Comparison of ENCODE assay signal across 1 cellular context in genomic region chr12:6613776-6614512, GRCh38.
TF ChIP-seq lines count a peak whose summit lies in the region.

No MANE protein-coding gene starts in this region.

TF ChIP-seq in HepG2, 621 proteins besides CTCF, POLR2A, EP300 and RAD21 (continued from another document and continues in another):
- TF ChIP-seq KIAA2018 (CRISPR knock-in tag; IDR thresholded peaks at IDR 0.05; ENCODE audit: borderline replicate concordance), result no peak
- no peak for TF ChIP-seq ZNF124 (CRISPR knock-in tag; IDR thresholded peaks at IDR 0.05)
- no peak for TF ChIP-seq HNRNPK (IDR thresholded peaks at IDR 0.05; ENCODE audit: low read depth, low read length, poor library complexity, severe bottlenecking)
- TF ChIP-seq SAP130 (CRISPR knock-in tag; IDR thresholded peaks at IDR 0.05; ENCODE audit: low read depth), result peak; percentile 53
- no peak for TF ChIP-seq ATF4 (CRISPR knock-in tag; IDR thresholded peaks at IDR 0.05)
- TF ChIP-seq ZBTB43 (CRISPR knock-in tag; conservative IDR thresholded peaks at IDR 0.05), result no peak
- TF ChIP-seq CENPT (CRISPR knock-in tag; IDR thresholded peaks at IDR 0.05; ENCODE audit: low read depth), result no peak
- no peak for TF ChIP-seq ATF1 (CRISPR knock-in tag; IDR thresholded peaks at IDR 0.05)
- TF ChIP-seq AGO2 (optimal IDR thresholded peaks at IDR 0.05; ENCODE audit: low read depth, low read length), result no peak
- TF ChIP-seq ZNF33A (CRISPR knock-in tag; IDR thresholded peaks at IDR 0.05; ENCODE audit: borderline replicate concordance), result no peak
- no peak for TF ChIP-seq ZNF629 (CRISPR knock-in tag; conservative IDR thresholded peaks at IDR 0.05)
- no peak for TF ChIP-seq MAFF (IDR thresholded peaks at IDR 0.05; ENCODE audit: low read depth, low read length)
- no peak for TF ChIP-seq ZNF460 (CRISPR knock-in tag; IDR thresholded peaks at IDR 0.05; ENCODE audit: borderline replicate concordance)
- no peak for TF ChIP-seq ZNF7 (CRISPR knock-in tag; IDR thresholded peaks at IDR 0.05)
- no peak for TF ChIP-seq FOXO1 (CRISPR knock-in tag; IDR thresholded peaks at IDR 0.05)
- TF ChIP-seq ZNF672 (CRISPR knock-in tag; IDR thresholded peaks at IDR 0.05), result no peak
- TF ChIP-seq ZNF639 (CRISPR knock-in tag; conservative IDR thresholded peaks at IDR 0.05), result no peak
- peak; percentile 16; the same call in 1 of the 2 replicates for TF ChIP-seq TBX3 (IDR thresholded peaks at IDR 0.05; ENCODE audit: borderline replicate concordance)
- TF ChIP-seq PLSCR1 (CRISPR knock-in tag; IDR thresholded peaks at IDR 0.05; ENCODE audit: borderline replicate concordance), result no peak
- TF ChIP-seq ZMAT3 (CRISPR knock-in tag; conservative IDR thresholded peaks at IDR 0.05), result no peak
- no peak for TF ChIP-seq TAF15 (IDR thresholded peaks at IDR 0.05; ENCODE audit: low read depth, low read length, poor library complexity, severe bottlenecking)
- no peak for TF ChIP-seq ZBTB2 (CRISPR knock-in tag; IDR thresholded peaks at IDR 0.05; ENCODE audit: low read depth)
- peak; percentile 67 for TF ChIP-seq RBFOX2 (IDR thresholded peaks at IDR 0.05; ENCODE audit: low read depth, low read length)
- no peak for TF ChIP-seq MEIS2 (CRISPR knock-in tag; IDR thresholded peaks at IDR 0.05)
- no peak for TF ChIP-seq FIP1L1 (IDR thresholded peaks at IDR 0.05; ENCODE audit: borderline replicate concordance, insufficient read depth, low read depth, low read length)
- no peak for TF ChIP-seq ZNF256 (CRISPR knock-in tag; conservative IDR thresholded peaks at IDR 0.05)
- TF ChIP-seq SKIL (CRISPR knock-in tag; IDR thresholded peaks at IDR 0.05; ENCODE audit: borderline replicate concordance), result peak; percentile 67; the same call in 1 of the 2 replicates
- no peak for TF ChIP-seq AGO1 (IDR thresholded peaks at IDR 0.05; ENCODE audit: low read depth, low read length, poor library complexity, severe bottlenecking)
- peak; percentile 64; the same call in 1 of the 2 replicates for TF ChIP-seq MAF1 (CRISPR knock-in tag; IDR thresholded peaks at IDR 0.05; ENCODE audit: borderline replicate concordance)
- TF ChIP-seq CBX5 (CRISPR knock-in tag; IDR thresholded peaks at IDR 0.05; ENCODE audit: borderline replicate concordance), result no peak
- TF ChIP-seq HOXA9 (CRISPR knock-in tag; IDR thresholded peaks at IDR 0.05; ENCODE audit: borderline replicate concordance), result no peak
- TF ChIP-seq ZNF484 (CRISPR knock-in tag; IDR thresholded peaks at IDR 0.05; ENCODE audit: borderline replicate concordance, low read depth), result no peak
- TF ChIP-seq KMT2A (CRISPR knock-in tag; IDR thresholded peaks at IDR 0.05), result no peak
- no peak for TF ChIP-seq SCMH1 (CRISPR knock-in tag; IDR thresholded peaks at IDR 0.05; ENCODE audit: borderline replicate concordance)
- TF ChIP-seq ASH2L (IDR thresholded peaks at IDR 0.05; ENCODE audit: insufficient read length, low read depth, low read length), result peak; percentile 54
- no peak for TF ChIP-seq GTF3A (CRISPR knock-in tag; conservative IDR thresholded peaks at IDR 0.05)
- no peak for TF ChIP-seq ZNF510 (CRISPR knock-in tag; IDR thresholded peaks at IDR 0.05; ENCODE audit: low read depth)
- TF ChIP-seq ZNF333 (CRISPR knock-in tag; IDR thresholded peaks at IDR 0.05; ENCODE audit: borderline replicate concordance), result 0 out of 2 replicates have a peak, but pooled peaks have one; percentile 46
- TF ChIP-seq ISL2 (CRISPR knock-in tag; IDR thresholded peaks at IDR 0.05), result no peak; the same call in 1 of the 2 replicates
- no peak for TF ChIP-seq PRPF4 (IDR thresholded peaks at IDR 0.05; ENCODE audit: low read depth, low read length, poor library complexity, severe bottlenecking)
- TF ChIP-seq BHLHE40 (IDR thresholded peaks at IDR 0.05; ENCODE audit: low read length), result no peak
- TF ChIP-seq ZBTB25 (CRISPR knock-in tag; IDR thresholded peaks at IDR 0.05), result no peak
- peak; percentile 92 for TF ChIP-seq ZNF263 (CRISPR knock-in tag; IDR thresholded peaks at IDR 0.05)
- no peak for TF ChIP-seq LCORL (IDR thresholded peaks at IDR 0.05)
- 0 out of 2 replicates have a peak, but pooled peaks have one; percentile 28 for TF ChIP-seq LCORL (CRISPR knock-in tag; IDR thresholded peaks at IDR 0.05)
- no peak for TF ChIP-seq KAT2B (IDR thresholded peaks at IDR 0.05; ENCODE audit: borderline replicate concordance, low read depth, low read length)
- TF ChIP-seq SETDB1 (CRISPR knock-in tag; IDR thresholded peaks at IDR 0.05; ENCODE audit: borderline replicate concordance), result no peak
- no peak for TF ChIP-seq ZBTB33 (CRISPR knock-in tag; IDR thresholded peaks at IDR 0.05)
- no peak for TF ChIP-seq MIXL1 (CRISPR knock-in tag; IDR thresholded peaks at IDR 0.05)
